In genomic region chr3:171257251-171258179, GRCh38 we compare ENCODE assay signal across 9 cellular contexts.
A peak's percentile ranks its signal among the peaks of the same experiment; 100 is the strongest.
DNase-seq lines count a peak whose midpoint lies in the region; ATAC-seq and TF ChIP-seq lines count a peak whose summit lies in the region.
"Had no signal": no experiment of that assay in that cellular context is flagged by ENCODE, and none has a peak within 500 bp of the region (broad histone marks: within the 10 kb centered on the region; RNA-seq: fewer than 3 reads in every experiment).

No MANE protein-coding gene starts in this region.

- H3K4me1 Mint-ChIP-seq in IgD-negative memory B cell: peaks cover 20 to 31% (median 21%) of the 10 kb centered on the region in 3 donors

- intact Hi-C loops in right cardiac atrium (cut with DNase I): no loop called here

- POLR2A ChIA-PET in RWPE1 (lab: Yijun Ruan, JAX; ENCODE audit: low non-redundant PET): interaction anchor here (0.6 kb wide), 1 partner anchor 12 kb away, joined by 3 read pairs; no protein-coding TSS in a partner anchor

- peaks cover 0 to 4% (median 2%) of the 10 kb centered on the region in 3 donors for H3K9me3 Mint-ChIP-seq in IgD-negative memory B cell

- CTCF ChIA-PET in RWPE1 (lab: Yijun Ruan, JAX): no interaction called here

- H3K4me3 Mint-ChIP-seq in IgD-negative memory B cell: no peak overlapping the region

- no peaks in the 10 kb centered on the region for H3K27me3 ChIP-seq in right cardiac atrium (ENCODE audit: control insufficient read depth, insufficient read depth)

- peak overlapping the region; percentile 43 for H3K27ac ChIP-seq in right cardiac atrium (ENCODE audit: low read length)
- no peak overlapping the region for H3K27ac ChIP-seq in RWPE1

- ATAC-seq in GM21619 (IDR thresholded peaks at IDR 0.05; ENCODE audit: unreplicated experiment) (peak; percentile 73), right cardiac atrium (peak; percentile 19 to 20)

- no peaks in the 10 kb centered on the region for H3K9me3 ChIP-seq in right cardiac atrium (ENCODE audit: control insufficient read depth, low read length)

- DNase-seq in GM10266 (ENCODE audit: extremely low spot score) (peak; percentile 68), right cardiac atrium (no peak), NCI-H187 (lab: John Stamatoyannopoulos, UW) (no peak), RWPE1 (ENCODE audit: low spot score) (no peak), NCI-H2171 (lab: John Stamatoyannopoulos, UW) (no peak)
- no peak for DNase-seq in effector CD4-positive, alpha-beta T cell

- no peaks in the 10 kb centered on the region for H3K27me3 Mint-ChIP-seq in IgD-negative memory B cell

- H3K4me1 ChIP-seq in right cardiac atrium (ENCODE audit: control insufficient read depth, insufficient read depth, low read length): peaks cover 5% of the 10 kb centered on the region

- H3K36me3 Mint-ChIP-seq in IgD-negative memory B cell: peaks cover 2% of the 10 kb centered on the region

- peak overlapping the region in 2 of 3 donors; percentile 26 to 83 for H3K27ac Mint-ChIP-seq in IgD-negative memory B cell

- no peak overlapping the region for H3K4me3 ChIP-seq in right cardiac atrium (ENCODE audit: low read length)
- H3K4me3 ChIP-seq: skin epidermis had no signal

- TF ChIP-seq CTCF in GM10266 (IDR thresholded peaks at IDR 0.05; ENCODE audit: control insufficient read depth, insufficient read depth, low read depth, missing control alignments) (no peak), RWPE1 (conservative IDR thresholded peaks at IDR 0.05; ENCODE audit: low read depth) (no peak)

- WGBS in right cardiac atrium: 72% methylated on average over 7 of the region's 7 CpGs
